In genomic region chr12:49187184-49187583, GRCh38 we compare ENCODE assay signal across 8 cellular contexts. TPM values are rescaled to one million over a fixed set of nuclear protein-coding genes. Genes with fewer than 3 reads are reported as not detected.
DNase-seq lines count a peak whose midpoint lies in the region; ATAC-seq and TF ChIP-seq lines count a peak whose summit lies in the region.

No MANE protein-coding gene starts in this region.

- peaks cover 21% of the 10 kb centered on the region for H3K4me1 Mint-ChIP-seq in activated CD8-positive, alpha-beta memory T cell treated with anti-CD3 and anti-CD28 coated beads, Interleukin-2, amount 10 ng/mL, durations not matched to agents 7 days and 5 days
- H3K4me1 Mint-ChIP-seq in endothelial cell (ENCODE audit: unreplicated experiment) (peaks cover 19% of the 10 kb centered on the region), Caco-2 (ENCODE audit: low read depth, unreplicated experiment) (no peaks in the 10 kb centered on the region)

- H3K36me3 ChIP-seq in Panc1 (ENCODE audit: control insufficient read depth, insufficient read depth, low read length) (peaks cover 3% of the 10 kb centered on the region; the same call in 1 of the 2 replicates), mucosa of descending colon (ENCODE audit: low read depth) (no peaks in the 10 kb centered on the region), vagina (peaks cover 0 to 21% of the 10 kb centered on the region in 2 donors), Caco-2 (ENCODE audit: control insufficient read depth, insufficient read depth, low read length) (no peaks in the 10 kb centered on the region)

- TF ChIP-seq POLR2A in vagina (IDR thresholded peaks at IDR 0.05): no peak

- CTCF ChIA-PET in activated CD8-positive, alpha-beta memory T cell treated with anti-CD3 and anti-CD28 coated beads, Interleukin-2, amount 10 ng/mL, durations not matched to agents 7 days and 5 days (lab: Charles Lee): interaction anchor here (1.5 to 3.1 kb wide), 6 partner anchors 10 to 199 kb away, joined by 4 to 31 read pairs (median 7); partner anchors contain the start of gene TUBA1B
- CTCF ChIA-PET in Panc1 (lab: Charles Lee): no interaction called here
- CTCF ChIA-PET in Caco-2 (lab: Charles Lee): no interaction called here

- no peaks in the 10 kb centered on the region for H3K27me3 ChIP-seq in Panc1 (ENCODE audit: control insufficient read depth, insufficient read depth, low read length)
- no peaks in the 10 kb centered on the region for H3K27me3 ChIP-seq in vagina
- H3K27me3 ChIP-seq in Caco-2 (replicated peaks; ENCODE audit: control insufficient read depth, insufficient read depth, low read length): no peaks in the 10 kb centered on the region

- peak overlapping the region; percentile 95 for H3K4me3 Mint-ChIP-seq in activated CD8-positive, alpha-beta memory T cell treated with anti-CD3 and anti-CD28 coated beads, Interleukin-2, amount 10 ng/mL, durations not matched to agents 7 days and 5 days
- H3K4me3 Mint-ChIP-seq in endothelial cell (ENCODE audit: unreplicated experiment) (peak overlapping the region; percentile 99), Caco-2 (ENCODE audit: unreplicated experiment) (no peak overlapping the region)

- H3K4me1 ChIP-seq in Panc1 (ENCODE audit: control insufficient read depth, insufficient read depth, low read length) (peaks cover 12% of the 10 kb centered on the region), mucosa of descending colon (ENCODE audit: low read depth) (peaks cover 4% of the 10 kb centered on the region), vagina (peaks cover 14% of the 10 kb centered on the region), Caco-2 (no peaks in the 10 kb centered on the region)

- no peak for DNase-seq in activated CD8-positive, alpha-beta memory T cell treated with anti-CD3 and anti-CD28 coated beads, Interleukin-2, amount 10 ng/mL, durations not matched to agents 7 days and 5 days
- DNase-seq in activated CD8-positive, alpha-beta memory T cell treated with anti-CD3 and anti-CD28 coated beads, Interleukin-2, amount 50 U/mL, for 48 hours: no peak
- no peak for DNase-seq in Panc1 (ENCODE audit: low read depth, low spot score)
- no peak for DNase-seq in endothelial cell (ENCODE audit: low spot score)
- peak in 2 of 3 donors; percentile 38 to 51 for DNase-seq in mucosa of descending colon
- no peak for DNase-seq in vagina (ENCODE audit: extremely low spot score in 2 of 2)
- no peak for DNase-seq in stimulated activated CD4-positive, alpha-beta T cell treated with anti-CD3 and anti-CD28 coated beads, Interleukin-4, amount 100 ng/mL, for 24 hours
- no peak for DNase-seq in Caco-2

- in situ Hi-C loops in Panc1 (cut with HindIII; ENCODE audit: low pct_unique_long_range_greater_than_20kb, low sequenced_read_pairs): no loop called here

- POLR2A ChIA-PET in Panc1 (lab: Charles Lee) (interaction anchor here (0.6 to 0.9 kb wide), 2 partner anchors 26 to 59 kb away, joined by 3 to 4 read pairs; no protein-coding TSS in a partner anchor), Caco-2 (lab: Charles Lee) (no interaction called here)

- peaks cover 23% of the 10 kb centered on the region for H3K36me3 Mint-ChIP-seq in activated CD8-positive, alpha-beta memory T cell treated with anti-CD3 and anti-CD28 coated beads, Interleukin-2, amount 10 ng/mL, durations not matched to agents 7 days and 5 days
- H3K36me3 Mint-ChIP-seq in endothelial cell (ENCODE audit: low read depth, unreplicated experiment) (peaks cover 46% of the 10 kb centered on the region), Caco-2 (ENCODE audit: insufficient read depth, unreplicated experiment) (no peaks in the 10 kb centered on the region)

- peak overlapping the region; percentile 79 to 90 for H3K4me3 ChIP-seq in Panc1 (ENCODE audit: low read depth in 2 of 2, low read length in 2 of 2)
- no peak overlapping the region for H3K4me3 ChIP-seq in mucosa of descending colon
- H3K4me3 ChIP-seq in vagina: peak overlapping the region; percentile 78 to 97
- H3K4me3 ChIP-seq in Caco-2 (ENCODE audit: low read depth, low read length): no peak overlapping the region

- BruUV-seq in Panc1 (replicated peaks; lab: Mats Ljungman, UMichigan) (no TSS peak), Caco-2 (replicated peaks; lab: Mats Ljungman, UMichigan) (no TSS peak)

- no peaks in the 10 kb centered on the region for H3K9me3 Mint-ChIP-seq in activated CD8-positive, alpha-beta memory T cell treated with anti-CD3 and anti-CD28 coated beads, Interleukin-2, amount 10 ng/mL, durations not matched to agents 7 days and 5 days (ENCODE audit: low read depth)
- H3K9me3 Mint-ChIP-seq in endothelial cell (ENCODE audit: unreplicated experiment): no peaks in the 10 kb centered on the region
- H3K9me3 Mint-ChIP-seq in Caco-2 (ENCODE audit: unreplicated experiment): no peaks in the 10 kb centered on the region

- H3K27ac ChIP-seq in Panc1 (ENCODE audit: low read length) (no peak overlapping the region), vagina (peak overlapping the region; percentile 99)

- no peak for TF ChIP-seq CTCF in Panc1 (IDR thresholded peaks at IDR 0.05)
- no peak for TF ChIP-seq CTCF in endothelial cell (IDR thresholded peaks at IDR 0.05; ENCODE audit: unreplicated experiment)
- TF ChIP-seq CTCF in mucosa of descending colon (IDR thresholded peaks at IDR 0.05): no peak
- TF ChIP-seq CTCF in vagina (IDR thresholded peaks at IDR 0.05): no peak
- TF ChIP-seq CTCF in Caco-2 (IDR thresholded peaks at IDR 0.05; ENCODE audit: insufficient read depth in 1 of 2, low read depth in 1 of 2, low read length in 1 of 2, severe bottlenecking in 1 of 2, unreplicated experiment in 1 of 2): no peak

- H3K9me3 ChIP-seq in Panc1 (ENCODE audit: control insufficient read depth, insufficient read depth, low read depth, low read length) (no peaks in the 10 kb centered on the region), mucosa of descending colon (no peaks in the 10 kb centered on the region), vagina (no peaks in the 10 kb centered on the region), Caco-2 (no peaks in the 10 kb centered on the region)

- ATAC-seq in activated CD8-positive, alpha-beta memory T cell treated with anti-CD3 and anti-CD28 coated beads, Interleukin-2, amount 10 ng/mL, durations not matched to agents 7 days and 5 days: no peak
- no peak for ATAC-seq in Panc1
- no peak for ATAC-seq in mucosa of descending colon

- H3K27ac Mint-ChIP-seq in activated CD8-positive, alpha-beta memory T cell treated with anti-CD3 and anti-CD28 coated beads, Interleukin-2, amount 10 ng/mL, durations not matched to agents 7 days and 5 days: no peak overlapping the region
- H3K27ac Mint-ChIP-seq in endothelial cell (ENCODE audit: unreplicated experiment) (peak overlapping the region; percentile 99), Caco-2 (ENCODE audit: unreplicated experiment) (no peak overlapping the region)

- H3K27me3 Mint-ChIP-seq in activated CD8-positive, alpha-beta memory T cell treated with anti-CD3 and anti-CD28 coated beads, Interleukin-2, amount 10 ng/mL, durations not matched to agents 7 days and 5 days: no peaks in the 10 kb centered on the region
- peaks cover 24% of the 10 kb centered on the region for H3K27me3 Mint-ChIP-seq in endothelial cell (ENCODE audit: unreplicated experiment)
- peaks cover 10% of the 10 kb centered on the region for H3K27me3 Mint-ChIP-seq in Caco-2 (ENCODE audit: insufficient read depth, unreplicated experiment)

- intact Hi-C loops in Panc1 (cut with micrococcal nuclease; ENCODE audit: unreplicated experiment) (no loop called here), mucosa of descending colon (cut with DNase I, micrococcal nuclease) (loop anchor here in 1 of 2 donors (10.0 kb wide), 1 partner anchor 52 kb away; the partner anchor contains the start of gene TUBA1B), vagina (cut with DNase I) (loop anchor here (5.0 kb wide), 1 partner anchor 45 kb away; no protein-coding TSS in a partner anchor), Caco-2 (cut with micrococcal nuclease; ENCODE audit: unreplicated experiment) (no loop called here)

RNA-seq across cellular contexts. Expression of gene TUBA1A, which starts 1.7 kb away (rescaled TPM):
- 10 to 100 TPM; 91.0 to 96.5 TPM for total RNA-seq in activated CD8-positive, alpha-beta memory T cell treated with anti-CD3 and anti-CD28 coated beads, Interleukin-2, amount 10 ng/mL, durations not matched to agents 7 days and 5 days
- 133 TPM for total RNA-seq in Panc1 (2021; ENCODE audit: unreplicated experiment)
- 381 TPM for polyA plus RNA-seq in Panc1 (2012; ENCODE audit: insufficient read length)
- 924 TPM for total RNA-seq in endothelial cell (ENCODE audit: unreplicated experiment)
- 100 to 1,000 TPM in 1 of 3 donors, 10 to 100 TPM in 2; 20.5 to 295 (median 64.4) TPM for total RNA-seq in mucosa of descending colon
- total RNA-seq in vagina: 236 TPM
- total RNA-seq in Caco-2 (2022): 8.5 and 9.1 TPM in 2 replicates

RNA-seq across cellular contexts. Expression of gene TUBA1B, which starts 56.0 kb away (rescaled TPM):
- 1,000 to 10,000 TPM; 1,970 to 2,009 TPM for total RNA-seq in activated CD8-positive, alpha-beta memory T cell treated with anti-CD3 and anti-CD28 coated beads, Interleukin-2, amount 10 ng/mL, durations not matched to agents 7 days and 5 days
- 1,275 TPM for total RNA-seq in Panc1 (2021; ENCODE audit: unreplicated experiment)
- polyA plus RNA-seq in Panc1 (2012; ENCODE audit: insufficient read length): 1,220 TPM
- total RNA-seq in endothelial cell (ENCODE audit: unreplicated experiment): 915 TPM
- total RNA-seq in mucosa of descending colon: 100 to 1,000 TPM; 391 to 679 (median 491) TPM
- 638 TPM for total RNA-seq in vagina
- 1,866 and 1,882 TPM in 2 replicates for total RNA-seq in Caco-2 (2022)

Comparison
In these comparisons a context has a peak if more than half of its experiments do, and no peak if none do; other contexts are left out.
1. DNase-seq: peak in mucosa of descending colon (2 of 3); none in activated CD8-positive, alpha-beta memory T cell treated with anti-CD3 and anti-CD28 coated beads, Interleukin-2, amount 10 ng/mL, durations not matched to agents 7 days and 5 days (single experiment), activated CD8-positive, alpha-beta memory T cell treated with anti-CD3 and anti-CD28 coated beads, Interleukin-2, amount 50 U/mL, for 48 hours (single experiment), Panc1 (single experiment), endothelial cell (single experiment), vagina (0 of 2), stimulated activated CD4-positive, alpha-beta T cell treated with anti-CD3 and anti-CD28 coated beads, Interleukin-4, amount 100 ng/mL, for 24 hours (single experiment) and Caco-2 (0 of 2).
2. H3K4me3 ChIP-seq: peak in Panc1 (2 of 2) and vagina (2 of 2); none in mucosa of descending colon (single experiment) and Caco-2 (single experiment).